In the genomic region with DNA sequence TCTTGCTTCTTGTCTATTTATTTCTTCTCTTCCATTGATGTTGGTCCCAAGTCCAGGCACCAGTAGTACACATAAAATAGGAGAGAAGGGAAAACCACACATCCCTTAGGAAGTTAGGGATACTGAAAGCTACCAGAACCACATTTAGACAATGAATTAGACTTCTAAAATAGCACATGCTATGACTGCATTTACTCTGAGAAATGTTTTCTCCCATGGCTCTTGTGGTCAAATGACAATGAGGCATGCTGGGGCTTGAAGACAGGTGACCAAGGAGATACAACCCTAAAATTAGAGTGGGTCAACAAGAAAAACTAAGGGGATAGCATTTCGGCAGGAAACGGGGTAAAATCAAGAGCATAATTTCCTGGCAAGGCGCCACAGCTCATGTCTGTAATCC, we compare ENCODE assay signal across 16 cellular contexts. TPM values are rescaled to one million over a fixed set of nuclear protein-coding genes. Genes with fewer than 3 reads are reported as not detected.
"Had no signal": no experiment of that assay in that cellular context is flagged by ENCODE, and none has a peak within 500 bp of the region (broad histone marks: within the 10 kb centered on the region; RNA-seq: fewer than 3 reads in every experiment).

No MANE protein-coding gene starts in this region.

- H3K4me1 Mint-ChIP-seq: nephron progenitor cell had no signal

- ATAC-seq: heart left ventricle, left lung, mucosa of descending colon had no signal

- H3K36me3 ChIP-seq: uterus had no signal

- H3K4me1 ChIP-seq: heart left ventricle, left lung, tibial artery, uterus had no signal

- H3K9me3 ChIP-seq: heart left ventricle, left lung, mucosa of descending colon, tibial artery, uterus had no signal

- FAIRE-seq: islet of Langerhans had no signal

- H3K4me3 Mint-ChIP-seq: nephron progenitor cell had no signal

- DNase-seq: activated CD4-positive, alpha-beta T cell treated with anti-CD3 and anti-CD28 coated beads for 4 hours; activated naive CD4-positive, alpha-beta T cell; caudate nucleus; effector CD4-positive, alpha-beta T cell; foreskin melanocyte; heart left ventricle; left lung; mucosa of descending colon; nephron progenitor cell; stimulated activated CD4-positive, alpha-beta T cell treated with anti-CD3 and anti-CD28 coated beads, Interleukin-4, amount 100 ng/mL, for 24 hours; T1000; tibial artery; uterus had no signal

- H3K27me3 ChIP-seq: heart left ventricle, left lung, tibial artery, uterus had no signal

- H3K4me3 ChIP-seq: coronary artery, heart left ventricle, left lung, mucosa of descending colon, tibial artery, uterus had no signal

- H3K27ac ChIP-seq: coronary artery, heart left ventricle, left lung, tibial artery, uterus had no signal

- H3K27ac Mint-ChIP-seq: nephron progenitor cell had no signal

RNA-seq across cellular contexts. Expression of a gene that starts 56.1 kb away (rescaled TPM):
- total RNA-seq: osteoblast had no signal
